Comparison of ENCODE assay signal across 27 cellular contexts in the genomic region with DNA sequence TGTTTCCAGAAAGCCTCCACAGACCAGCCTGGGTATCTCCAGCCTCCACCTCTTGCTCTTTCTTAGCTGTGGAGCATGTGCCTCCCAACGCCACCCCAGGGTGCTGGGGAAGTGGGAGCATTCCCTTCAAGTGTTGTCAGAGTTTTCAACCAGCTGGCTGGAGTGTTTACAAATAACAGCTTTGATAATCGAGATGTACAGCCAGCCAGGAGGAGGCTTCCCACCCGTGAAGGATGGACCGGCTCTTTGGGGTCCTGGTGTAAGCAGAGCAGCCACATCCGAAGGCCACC. TPM values are rescaled to one million over a fixed set of nuclear protein-coding genes. Genes with fewer than 3 reads are reported as not detected.
DNase-seq lines count a peak whose midpoint lies in the region; ATAC-seq and TF ChIP-seq lines count a peak whose summit lies in the region.
"Had no signal": no experiment of that assay in that cellular context is flagged by ENCODE, and none has a peak within 500 bp of the region (broad histone marks: within the 10 kb centered on the region; RNA-seq: fewer than 3 reads in every experiment).

No MANE protein-coding gene starts in this region.

- no peaks in the 10 kb centered on the region for H3K9me3 ChIP-seq in GM23248 (ENCODE audit: low read depth)
- H3K9me3 ChIP-seq: BE2C, MG63 had no signal

- no peak overlapping the region for H3K4me3 ChIP-seq in GM23248
- H3K4me3 ChIP-seq: MG63 had no signal

- POLR2A ChIA-PET in GM10248 (lab: Yijun Ruan, JAX): no interaction called here

- peak; percentile 12 for DNase-seq in GM10248 (ENCODE audit: extremely low spot score)
- no peak for DNase-seq in GM23248
- peak; percentile 40 for DNase-seq in iris pigment epithelial cell (ENCODE audit: low read depth)
- no peak for DNase-seq in NCI-H345 (lab: John Stamatoyannopoulos, UW)
- DNase-seq in COR-L47 (lab: John Stamatoyannopoulos, UW): no peak
- DNase-seq: BE2C; Calu3; CD8-positive, alpha-beta memory T cell; DMS153; DND-41; H7; KBM-7; MG63; NCI-H2029; NCI-H446 treated with DMSO at 0.1 percent for 48 hours; NCI-H526; NCI-H82; SHP77; T-helper 1 cell had no signal

- H4K20me1 ChIP-seq in GM23248 (ENCODE audit: insufficient read depth): no peaks in the 10 kb centered on the region

- in situ Hi-C loops in GM23248 (cut with MboI): loop anchor here (10.0 kb wide), 1 partner anchor 167 kb away; no protein-coding TSS in a partner anchor

- H3K79me2 ChIP-seq in GM23248 (ENCODE audit: insufficient read depth): no peaks in the 10 kb centered on the region

- no peak overlapping the region for H3K4me2 ChIP-seq in GM23248 (ENCODE audit: unreplicated experiment)

- no peak overlapping the region for H3K9ac ChIP-seq in GM23248

- peaks cover 38% of the 10 kb centered on the region for H3K4me1 ChIP-seq in GM23248 (ENCODE audit: insufficient read depth)
- H3K4me1 ChIP-seq: BE2C had no signal

- TF ChIP-seq CTCF in GM10248 (IDR thresholded peaks at IDR 0.05; ENCODE audit: control extremely low read depth, extremely low read depth, low read depth, missing control alignments): no peak

- H3K36me3 ChIP-seq in GM23248 (ENCODE audit: low read depth): no peaks in the 10 kb centered on the region
- H3K36me3 ChIP-seq: BE2C, MG63 had no signal

- peaks cover 25% of the 10 kb centered on the region for H3F3A ChIP-seq in GM23248 (ENCODE audit: insufficient read depth)

- H3K27ac ChIP-seq in GM23248: peak overlapping the region; percentile 94
- H3K27ac ChIP-seq: RWPE1 had no signal

- no peaks in the 10 kb centered on the region for H3K9me2 ChIP-seq in GM23248 (ENCODE audit: insufficient read depth)

- H3K27me3 ChIP-seq in GM23248 (replicated peaks; ENCODE audit: insufficient read depth): no peaks in the 10 kb centered on the region
- H3K27me3 ChIP-seq: BE2C, MG63 had no signal

- 84% methylated on average over 5 of the region's 5 CpGs for WGBS in GM23248 (ENCODE audit: low coverage in 1 of 2, low lambda C conversion rate in 2 of 2, missing lambda C conversion rate in 2 of 2), 2 experiments

- H2AFZ ChIP-seq in GM23248: no peak overlapping the region

- ATAC-seq in HG03469 (IDR thresholded peaks at IDR 0.05; ENCODE audit: unreplicated experiment) (peak; percentile 15), GM21360 (IDR thresholded peaks at IDR 0.05; ENCODE audit: unreplicated experiment) (no peak)
- ATAC-seq: HepG2, Panc1 had no signal

- CTCF ChIA-PET in GM10248 (lab: Yijun Ruan, JAX): interaction anchor here (1.0 to 4.1 kb wide), 3 partner anchors 8 to 19 kb away, joined by 3 to 49 read pairs (median 5); a partner anchor contains a TSS

RNA-seq across cellular contexts. Expression of a gene that starts 8.5 kb away (rescaled TPM):
- 269 and 340 TPM in 2 replicates for total RNA-seq in GM23248 (2014; rRNA removed; shearing (Covaris generic))
- 123 and 128 TPM in 2 replicates for polyA plus RNA-seq in GM23248 (2016; fragmentation: Nextera tagmentation; extraction: Ambion mirVana)

RNA-seq across cellular contexts. Expression of a gene that starts 44.3 kb away (rescaled TPM):
- total RNA-seq in GM23248 (2014; rRNA removed; shearing (Covaris generic)): not detected in 2 replicates
- 0.15 TPM in 1 of 2 replicates, not detected in the other for polyA plus RNA-seq in GM23248 (2016; fragmentation: Nextera tagmentation; extraction: Ambion mirVana)
- total RNA-seq: Calu3; CD8-positive, alpha-beta memory T cell; H7; HepG2; HT1080; SK-MEL-5 had no signal
- polyA plus RNA-seq: CD14-positive monocyte; CD8-positive, alpha-beta memory T cell; HepG2 had no signal

Comparison
In these comparisons a context has a peak if more than half of its experiments do, and no peak if none do; other contexts are left out.
1. DNase-seq: peak in GM10248 (single experiment) and iris pigment epithelial cell (single experiment); none in GM23248 (single experiment), NCI-H345 (single experiment) and COR-L47 (single experiment).